ENCODE assay signal across 8 cellular contexts in the genomic region with DNA sequence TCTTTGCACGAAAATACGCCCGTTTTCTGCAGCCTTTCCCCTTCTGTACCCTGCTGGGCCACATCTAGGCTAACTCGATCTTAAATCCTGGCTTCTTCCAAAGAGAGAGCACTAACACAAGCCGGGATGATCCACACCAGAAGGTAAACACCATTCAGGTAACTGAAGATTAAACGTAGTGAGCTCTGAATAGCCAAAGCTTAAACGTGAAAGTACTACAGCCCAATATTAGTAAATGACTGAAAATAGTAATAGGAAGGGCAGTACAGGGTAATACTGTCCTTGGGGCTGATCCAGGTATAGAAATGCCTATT. TPM values are rescaled to one million over a fixed set of nuclear protein-coding genes. Genes with fewer than 3 reads are reported as not detected.
DNase-seq lines count a peak whose midpoint lies in the region; ATAC-seq and TF ChIP-seq lines count a peak whose summit lies in the region.

No MANE protein-coding gene starts in this region.

- CTCF ChIA-PET in PC-3 (lab: Charles Lee) = no interaction called here

- peaks cover 9% of the 10 kb centered on the region for H3K79me2 ChIP-seq in PC-3 (ENCODE audit: low read length)

- peak overlapping the region; percentile 89 for H2AFZ ChIP-seq in PC-3 (ENCODE audit: low read length)

- no peaks in the 10 kb centered on the region for H3K9me2 ChIP-seq in PC-3 (replicated peaks; ENCODE audit: low read length)

- ATAC-seq in PC-3 (peak; percentile 9), esophagus mucosa (peak; percentile 4), HG02571 (IDR thresholded peaks at IDR 0.05; ENCODE audit: unreplicated experiment) (no peak), GM18861 (IDR thresholded peaks at IDR 0.05; ENCODE audit: unreplicated experiment) (no peak), HG03139 (IDR thresholded peaks at IDR 0.05; ENCODE audit: unreplicated experiment) (no peak)

- H3K9me3 ChIP-seq in PC-3 (ENCODE audit: low read length) = no peaks in the 10 kb centered on the region
- H3K9me3 ChIP-seq in ovary = no peaks in the 10 kb centered on the region

- BruUV-seq in PC-3 (replicated peaks; lab: Mats Ljungman, UMichigan) = TSS peak; percentile 92

- TF ChIP-seq CTCF in GM06990 (IDR thresholded peaks at IDR 0.05; ENCODE audit: insufficient read depth, low read length, poor library complexity, severe bottlenecking) = no peak
- no peak for TF ChIP-seq CTCF in PC-3 (conservative IDR thresholded peaks at IDR 0.05; ENCODE audit: low read depth, low read length)
- no peak for TF ChIP-seq CTCF in ovary (IDR thresholded peaks at IDR 0.05)

- peaks cover 10% of the 10 kb centered on the region for H3F3A ChIP-seq in PC-3 (ENCODE audit: low read length, unreplicated experiment)

- POLR2A ChIA-PET in PC-3 (lab: Charles Lee; ENCODE audit: unreplicated experiment) = no interaction called here

- H3K27ac ChIP-seq in PC-3 (ENCODE audit: low read length) = peak overlapping the region; percentile 80
- peak overlapping the region in 1 of 2 donors; percentile 83 for H3K27ac ChIP-seq in ovary

- peak overlapping the region; percentile 82 for H3K4me2 ChIP-seq in PC-3 (ENCODE audit: low read length)

- intact Hi-C loops in PC-3 (cut with micrococcal nuclease) = no loop called here
- intact Hi-C loops in ovary (cut with DNase I) = loop anchor here in 1 of 4 donors (5.0 kb wide), 1 partner anchor 179 kb away; the partner anchor contains the start of gene SEMA4F

- TF ChIP-seq POLR2A in ovary (IDR thresholded peaks at IDR 0.05) = no peak

- H4K20me1 ChIP-seq in PC-3 (ENCODE audit: low read length) = no peaks in the 10 kb centered on the region

- H3K4me1 ChIP-seq in PC-3 (ENCODE audit: insufficient read depth, low read length) (peaks cover 14% of the 10 kb centered on the region), ovary (ENCODE audit: insufficient read depth) (peaks cover 5% of the 10 kb centered on the region)

- TF ChIP-seq EP300 in ovary (IDR thresholded peaks at IDR 0.05) = no peak

- H3K27me3 ChIP-seq in GM06990 (replicated peaks; ENCODE audit: control insufficient read depth, insufficient read depth, low read length) (no peaks in the 10 kb centered on the region), PC-3 (ENCODE audit: low read length) (no peaks in the 10 kb centered on the region), ovary (no peaks in the 10 kb centered on the region)

- H3K4me3 ChIP-seq in GM06990 (replicated peaks; ENCODE audit: low read depth, low read length) (peak overlapping the region; percentile 93), PC-3 (ENCODE audit: low read length) (peak overlapping the region; percentile 79), ovary (peak overlapping the region; percentile 47)

- WGBS in ovary, 3 donors = 4 to 14% (median 4%) methylated on average over 7 of the region's 7 CpGs

- DNase-seq in GM06990 (ENCODE audit: extremely low read depth, insufficient read length) (no peak), PC-3 (no peak), ovary (no peak), AG08395 (ENCODE audit: low spot score) (no peak)

- peak overlapping the region; percentile 84 for H3K9ac ChIP-seq in PC-3 (ENCODE audit: low read length)

- H3K36me3 ChIP-seq in GM06990 (ENCODE audit: control insufficient read depth, insufficient read depth, low read length) = peaks cover 8% of the 10 kb centered on the region
- peaks cover 11% of the 10 kb centered on the region for H3K36me3 ChIP-seq in PC-3 (ENCODE audit: low read depth, low read length)
- H3K36me3 ChIP-seq in ovary = no peaks in the 10 kb centered on the region

RNA-seq across cellular contexts. Expression of gene MRPL53, which starts 0.4 kb away (rescaled TPM):
- 86.9 and 102 TPM in 2 replicates for total RNA-seq in PC-3 (2014; rRNA removed)
- total RNA-seq in esophagus mucosa = 87.5 TPM
- 100 to 1,000 TPM in 1 of 7 donors, 10 to 100 TPM in 6; 21.9 to 105 (median 85.1) TPM for total RNA-seq in ovary
- 10 to 100 TPM; 13.1 to 60.1 TPM for polyA plus RNA-seq in ovary

RNA-seq across cellular contexts. Expression of gene MOGS, which starts 7.7 kb away (rescaled TPM):
- total RNA-seq in PC-3 (2014; rRNA removed) (60.6 and 70.1 TPM in 2 replicates), esophagus mucosa (22.6 TPM), ovary (10 to 100 TPM; 26.3 to 38.6 (median 36.0) TPM)
- polyA plus RNA-seq in ovary = 10 to 100 TPM; 20.4 to 24.6 TPM

RNA-seq across cellular contexts. Expression of gene CCDC142, which starts 9.9 kb away (rescaled TPM):
- total RNA-seq in PC-3 (2014; rRNA removed) (14.7 and 21.1 TPM in 2 replicates), esophagus mucosa (4.6 TPM), ovary (10 to 100 TPM; 13.1 to 31.1 (median 23.4) TPM)
- 1 to 10 TPM; 3.7 to 8.7 TPM for polyA plus RNA-seq in ovary

RNA-seq across cellular contexts. Expression of gene TTC31, which starts 10.0 kb away (rescaled TPM):
- total RNA-seq in PC-3 (2014; rRNA removed) = 21.1 and 21.4 TPM in 2 replicates
- 10.5 TPM for total RNA-seq in esophagus mucosa
- total RNA-seq in ovary = 10 to 100 TPM; 15.1 to 21.7 (median 15.7) TPM
- 10 to 100 TPM; 12.9 to 18.0 TPM for polyA plus RNA-seq in ovary

RNA-seq across cellular contexts. Expression of gene WBP1, which starts 14.7 kb away (rescaled TPM):
- 57.5 and 64.4 TPM in 2 replicates for total RNA-seq in PC-3 (2014; rRNA removed)
- 30.6 TPM for total RNA-seq in esophagus mucosa
- total RNA-seq in ovary = 10 to 100 TPM; 61.9 to 93.8 (median 73.3) TPM
- polyA plus RNA-seq in ovary = 100 to 1,000 TPM in 1 of 2 donors, 10 to 100 TPM in 1; 52.4 to 114 TPM

Comparison
In these comparisons a context has a peak if more than half of its experiments do, and no peak if none do; other contexts are left out.
1. ATAC-seq: peak in PC-3 (single experiment) and esophagus mucosa (single experiment); none in HG02571 (single experiment), GM18861 (single experiment) and HG03139 (single experiment).
2. Peak in every context shown above with its lines, with median percentiles within 50 percentile points of each other: H3K4me3 ChIP-seq.